ENCODE assay signal across 22 cellular contexts in genomic region chr1:53276153-53276901, GRCh38. TPM values are rescaled to one million over a fixed set of nuclear protein-coding genes. Genes with fewer than 3 reads are reported as not detected.
DNase-seq lines count a peak whose midpoint lies in the region; FAIRE-seq and TF ChIP-seq lines count a peak whose summit lies in the region.
"Had no signal": no experiment of that assay in that cellular context is flagged by ENCODE, and none has a peak within 500 bp of the region (broad histone marks: within the 10 kb centered on the region; RNA-seq: fewer than 3 reads in every experiment).

No MANE protein-coding gene starts in this region.

- H3K4me2 ChIP-seq in osteoblast (ENCODE audit: insufficient read depth, low read length) = no peak overlapping the region
- H3K4me2 ChIP-seq: A549, GM23338 had no signal

- POLR2A ChIA-PET in MCF 10A (lab: Yijun Ruan, JAX) = no interaction called here

- H3K4me3 Mint-ChIP-seq in MCF 10A (ENCODE audit: unreplicated experiment) = no peak overlapping the region
- no peak overlapping the region for H3K4me3 Mint-ChIP-seq in activated T-helper 1 cell treated with anti-CD3 and anti-CD28 coated beads, Interleukin-12 subunit alpha, Interleukin-12 subunit beta, Interleukin-2, Interleukin-4 antibody, amounts not matched to agents 30 ng/mL and 10 ng/mL and 1 ng/mL, durations not matched to agents 14 hours and 24 hours and 36 hours
- H3K4me3 Mint-ChIP-seq: CD4-positive, alpha-beta T cell; GM23338; HFFc6 had no signal

- DNase-seq in MCF 10A (ENCODE audit: unreplicated experiment) = no peak
- no peak for DNase-seq in breast epithelium (ENCODE audit: low spot score in 2 of 2)
- DNase-seq in activated T-helper 1 cell treated with anti-CD3 and anti-CD28 coated beads, Interleukin-12 subunit alpha, Interleukin-12 subunit beta, Interleukin-2, Interleukin-4 antibody, amounts not matched to agents 30 ng/mL and 10 ng/mL and 1 ng/mL, durations not matched to agents 14 hours and 24 hours and 36 hours (ENCODE audit: low spot score) = no peak
- peak; percentile 79 for DNase-seq in osteoblast (ENCODE audit: insufficient read length, low spot score, missing footprints)
- DNase-seq in suprapubic skin (ENCODE audit: low spot score in 2 of 2) = no peak
- DNase-seq in frontal cortex (ENCODE audit: low spot score in 2 of 2) = no peak
- no peak for DNase-seq in activated CD4-positive, alpha-beta T cell treated with anti-CD3 and anti-CD28 coated beads for 1 hour
- DNase-seq in activated effector memory CD4-positive, alpha-beta T cell treated with anti-CD3 and anti-CD28 coated beads, Interleukin-2, amount 50 U/mL, for 16 hours = no peak
- DNase-seq: AML-193; Caco-2; CD4-positive, alpha-beta T cell; HFFc6 had no signal

- H3K79me2 ChIP-seq in osteoblast (ENCODE audit: insufficient read depth, low read length) = no peaks in the 10 kb centered on the region

- H3K27ac ChIP-seq in breast epithelium (no peak overlapping the region), osteoblast (ENCODE audit: low read depth, low read length) (no peak overlapping the region), suprapubic skin (no peak overlapping the region)
- H3K27ac ChIP-seq: 22Rv1, A549, C4-2B had no signal

- CTCF ChIA-PET in MCF 10A (lab: Yijun Ruan, JAX) = interaction anchor here (0.9 to 2.2 kb wide), 5 partner anchors 9 to 584 kb away, joined by 3 to 11 read pairs (median 3); no protein-coding TSS in a partner anchor

- H3K4me1 ChIP-seq in breast epithelium = no peaks in the 10 kb centered on the region
- no peaks in the 10 kb centered on the region for H3K4me1 ChIP-seq in osteoblast (ENCODE audit: insufficient read depth, low read length)
- peaks cover 11% of the 10 kb centered on the region for H3K4me1 ChIP-seq in suprapubic skin
- H3K4me1 ChIP-seq: A549, Caco-2 had no signal

- 80% methylated on average over 20 of the region's 48 CpGs for WGBS in suprapubic skin

- H3K27ac Mint-ChIP-seq in MCF 10A (ENCODE audit: low read depth, unreplicated experiment) = peak overlapping the region; percentile 79
- peak overlapping the region; percentile 1 for H3K27ac Mint-ChIP-seq in activated T-helper 1 cell treated with anti-CD3 and anti-CD28 coated beads, Interleukin-12 subunit alpha, Interleukin-12 subunit beta, Interleukin-2, Interleukin-4 antibody, amounts not matched to agents 30 ng/mL and 10 ng/mL and 1 ng/mL, durations not matched to agents 14 hours and 24 hours and 36 hours
- H3K27ac Mint-ChIP-seq: CD4-positive, alpha-beta T cell; GM23338; HFFc6 had no signal

- TF ChIP-seq CTCF in MCF 10A (IDR thresholded peaks at IDR 0.05; ENCODE audit: unreplicated experiment) (no peak), breast epithelium (IDR thresholded peaks at IDR 0.05) (no peak), osteoblast (IDR thresholded peaks at IDR 0.05; ENCODE audit: extremely low read depth, low read depth, low read length) (no peak), suprapubic skin (IDR thresholded peaks at IDR 0.05) (no peak)

- H4K20me1 ChIP-seq in osteoblast (ENCODE audit: insufficient read depth, low read length) = no peaks in the 10 kb centered on the region

- TF ChIP-seq EP300 in suprapubic skin (IDR thresholded peaks at IDR 0.05) = no peak

- no peaks in the 10 kb centered on the region for H3K36me3 Mint-ChIP-seq in MCF 10A (ENCODE audit: insufficient read depth, unreplicated experiment)
- H3K36me3 Mint-ChIP-seq in activated T-helper 1 cell treated with anti-CD3 and anti-CD28 coated beads, Interleukin-12 subunit alpha, Interleukin-12 subunit beta, Interleukin-2, Interleukin-4 antibody, amounts not matched to agents 30 ng/mL and 10 ng/mL and 1 ng/mL, durations not matched to agents 14 hours and 24 hours and 36 hours (ENCODE audit: low read depth) = peaks cover 29% of the 10 kb centered on the region

- no peaks in the 10 kb centered on the region for H3K27me3 ChIP-seq in breast epithelium
- H3K27me3 ChIP-seq in osteoblast (ENCODE audit: insufficient read depth, low read length) = no peaks in the 10 kb centered on the region
- peaks cover 3% of the 10 kb centered on the region for H3K27me3 ChIP-seq in suprapubic skin

- no peak for FAIRE-seq in frontal cortex (lab: Jason Lieb, UNC)
- FAIRE-seq: A549, D721Med, G401.6, GM12891, GM18507, H54, HTR-8/SVneo had no signal

- no peaks in the 10 kb centered on the region for H3K9me3 Mint-ChIP-seq in MCF 10A (ENCODE audit: unreplicated experiment)
- H3K9me3 Mint-ChIP-seq in activated T-helper 1 cell treated with anti-CD3 and anti-CD28 coated beads, Interleukin-12 subunit alpha, Interleukin-12 subunit beta, Interleukin-2, Interleukin-4 antibody, amounts not matched to agents 30 ng/mL and 10 ng/mL and 1 ng/mL, durations not matched to agents 14 hours and 24 hours and 36 hours = no peaks in the 10 kb centered on the region
- H3K9me3 Mint-ChIP-seq: CD4-positive, alpha-beta T cell; GM23338; HFFc6 had no signal

- H3K4me1 Mint-ChIP-seq in MCF 10A (ENCODE audit: insufficient read depth, unreplicated experiment) = peaks cover 15% of the 10 kb centered on the region
- no peaks in the 10 kb centered on the region for H3K4me1 Mint-ChIP-seq in activated T-helper 1 cell treated with anti-CD3 and anti-CD28 coated beads, Interleukin-12 subunit alpha, Interleukin-12 subunit beta, Interleukin-2, Interleukin-4 antibody, amounts not matched to agents 30 ng/mL and 10 ng/mL and 1 ng/mL, durations not matched to agents 14 hours and 24 hours and 36 hours (ENCODE audit: low read depth)

- BruUV-seq in MCF 10A (replicated peaks; lab: Mats Ljungman, UMichigan) = no TSS peak

- H3K4me3 ChIP-seq in breast epithelium (no peak overlapping the region), osteoblast (ENCODE audit: insufficient read depth, low read length) (no peak overlapping the region), suprapubic skin (peak overlapping the region; percentile 24)
- H3K4me3 ChIP-seq: A549, GM23338 had no signal

- intact Hi-C loops in MCF 10A (cut with micrococcal nuclease) = loop anchor here (10.0 kb wide), 1 partner anchor 478 kb away; no protein-coding TSS in a partner anchor
- intact Hi-C loops in breast epithelium (cut with DNase I; ENCODE audit: low total_unique reads) = loop anchor here (5.0 kb wide), 1 partner anchor 116 kb away; no protein-coding TSS in a partner anchor
- intact Hi-C loops in activated T-helper 1 cell treated with anti-CD3 and anti-CD28 coated beads, Interleukin-12 subunit alpha, Interleukin-12 subunit beta, Interleukin-2, Interleukin-4 antibody, amounts not matched to agents 30 ng/mL and 10 ng/mL and 1 ng/mL, durations not matched to agents 14 hours and 24 hours and 36 hours (cut with micrococcal nuclease) = no loop called here

- no peak overlapping the region for H2AFZ ChIP-seq in osteoblast (ENCODE audit: low read length)
- H2AFZ ChIP-seq: GM23338 had no signal

- H3K36me3 ChIP-seq in breast epithelium (no peaks in the 10 kb centered on the region), osteoblast (ENCODE audit: insufficient read depth, low read length) (no peaks in the 10 kb centered on the region), suprapubic skin (no peaks in the 10 kb centered on the region)

- H3K9me3 ChIP-seq in breast epithelium (no peaks in the 10 kb centered on the region), osteoblast (ENCODE audit: low read depth, low read length) (no peaks in the 10 kb centered on the region), suprapubic skin (no peaks in the 10 kb centered on the region)
- H3K9me3 ChIP-seq: A549, Caco-2 had no signal

- no peaks in the 10 kb centered on the region for H3K27me3 Mint-ChIP-seq in MCF 10A (ENCODE audit: insufficient read depth, unreplicated experiment)
- H3K27me3 Mint-ChIP-seq in activated T-helper 1 cell treated with anti-CD3 and anti-CD28 coated beads, Interleukin-12 subunit alpha, Interleukin-12 subunit beta, Interleukin-2, Interleukin-4 antibody, amounts not matched to agents 30 ng/mL and 10 ng/mL and 1 ng/mL, durations not matched to agents 14 hours and 24 hours and 36 hours (ENCODE audit: insufficient read depth) = no peaks in the 10 kb centered on the region
- H3K27me3 Mint-ChIP-seq: CD4-positive, alpha-beta T cell had no signal

- TF ChIP-seq POLR2A in breast epithelium (IDR thresholded peaks at IDR 0.05) (no peak), suprapubic skin (IDR thresholded peaks at IDR 0.05) (no peak)

RNA-seq across cellular contexts. Expression of gene MAGOH, which starts 38.0 kb away (rescaled TPM):
- total RNA-seq in MCF 10A (2022) (68.2 and 70.3 TPM in 2 replicates), breast epithelium (10 to 100 TPM; 35.0 to 45.2 (median 37.5) TPM), osteoblast (15.6 and 22.8 TPM in 2 replicates), suprapubic skin (10 to 100 TPM; 31.8 to 52.3 (median 38.5) TPM), frontal cortex (15.9 TPM)
- total RNA-seq in activated T-helper 1 cell treated with anti-CD3 and anti-CD28 coated beads, Interleukin-12 subunit alpha, Interleukin-12 subunit beta, Interleukin-2, Interleukin-4 antibody, amounts not matched to agents 30 ng/mL and 10 ng/mL and 1 ng/mL, durations not matched to agents 14 hours and 24 hours and 36 hours = 104 TPM in 2 replicates

RNA-seq across cellular contexts. Expression of gene LRP8, which starts 51.5 kb away (rescaled TPM):
- total RNA-seq in MCF 10A (2022) (21.5 and 21.8 TPM in 2 replicates), breast epithelium (10 to 100 TPM in 1 of 3 donors, 1 to 10 TPM in 2; 1.6 to 14.7 (median 6.3) TPM), osteoblast (8.3 and 11.2 TPM in 2 replicates), suprapubic skin (10 to 100 TPM in 1 of 4 donors, 1 to 10 TPM in 3; 2.8 to 11.8 (median 4.1) TPM), frontal cortex (83.6 TPM)
- 78.8 and 87.4 TPM in 2 replicates for total RNA-seq in activated T-helper 1 cell treated with anti-CD3 and anti-CD28 coated beads, Interleukin-12 subunit alpha, Interleukin-12 subunit beta, Interleukin-2, Interleukin-4 antibody, amounts not matched to agents 30 ng/mL and 10 ng/mL and 1 ng/mL, durations not matched to agents 14 hours and 24 hours and 36 hours

RNA-seq across cellular contexts. Expression of gene CZIB, which starts 55.9 kb away (rescaled TPM):
- total RNA-seq in MCF 10A (2022) (37.2 and 45.0 TPM in 2 replicates), breast epithelium (10 to 100 TPM; 60.6 to 69.8 (median 61.3) TPM), osteoblast (63.7 and 65.4 TPM in 2 replicates), suprapubic skin (10 to 100 TPM; 25.2 to 60.3 (median 33.8) TPM), frontal cortex (42.4 TPM)
- 43.6 and 45.2 TPM in 2 replicates for total RNA-seq in activated T-helper 1 cell treated with anti-CD3 and anti-CD28 coated beads, Interleukin-12 subunit alpha, Interleukin-12 subunit beta, Interleukin-2, Interleukin-4 antibody, amounts not matched to agents 30 ng/mL and 10 ng/mL and 1 ng/mL, durations not matched to agents 14 hours and 24 hours and 36 hours
